1 cellular context compared by ENCODE assay signal in genomic region chr1:232950197-232950918, GRCh38.
A peak's percentile ranks its signal among the peaks of the same experiment; 100 is the strongest.
TF ChIP-seq lines count a peak whose summit lies in the region.

Gene NTPCR, plus strand, starts transcription at chr1:232950611. Its CDS starts 100 bp downstream, at chr1:232950711.

TF ChIP-seq in K562, 482 proteins besides CTCF, POLR2A, EP300 and RAD21 (continued from another document and continues in another):
- no peak for TF ChIP-seq PKNOX1 (IDR thresholded peaks at IDR 0.05)
- TF ChIP-seq ZNF311 (CRISPR knock-in tag; IDR thresholded peaks at IDR 0.05), result no peak
- TF ChIP-seq SAP30 (IDR thresholded peaks at IDR 0.05; ENCODE audit: borderline replicate concordance, insufficient read depth, low read depth, low read length, poor library complexity, severe bottlenecking), result no peak
- no peak for TF ChIP-seq ZNF224 (CRISPR knock-in tag; IDR thresholded peaks at IDR 0.05)
- no peak for TF ChIP-seq IFI16 (CRISPR knock-in tag; IDR thresholded peaks at IDR 0.05)
- TF ChIP-seq SMAD1 (IDR thresholded peaks at IDR 0.05; ENCODE audit: low read depth, low read length, partially characterized antibody), result no peak
- no peak for TF ChIP-seq ZNF408 (CRISPR knock-in tag; IDR thresholded peaks at IDR 0.05; ENCODE audit: low read depth)
- no peak for TF ChIP-seq RCOR1 (IDR thresholded peaks at IDR 0.05; ENCODE audit: borderline replicate concordance in 1 of 2, low read depth in 2 of 2, low read length in 2 of 2)
- TF ChIP-seq RBM15 (IDR thresholded peaks at IDR 0.05; ENCODE audit: insufficient read depth, low read length), result no peak
- peak; percentile 43; the same call in 1 of the 2 replicates for TF ChIP-seq CREM (IDR thresholded peaks at IDR 0.05; ENCODE audit: low read depth)
- TF ChIP-seq AFF1 (IDR thresholded peaks at IDR 0.05; ENCODE audit: low read depth in 1 of 2, partially characterized antibody in 2 of 2), result no peak
- TF ChIP-seq MYBL2 (IDR thresholded peaks at IDR 0.05; ENCODE audit: low read depth), result no peak
- TF ChIP-seq MYBL2 (CRISPR knock-in tag; IDR thresholded peaks at IDR 0.05; ENCODE audit: borderline replicate concordance), result no peak
- no peak for TF ChIP-seq MTF1 (CRISPR knock-in tag; IDR thresholded peaks at IDR 0.05; ENCODE audit: borderline replicate concordance)
- no peak for TF ChIP-seq ADNP (tag; IDR thresholded peaks at IDR 0.05)
- TF ChIP-seq SIX5 (IDR thresholded peaks at IDR 0.05; ENCODE audit: borderline replicate concordance in 1 of 2, insufficient read depth in 1 of 2, low read depth in 1 of 2, low read length in 2 of 2), result no peak
- no peak for TF ChIP-seq ZFP91 (CRISPR knock-in tag; IDR thresholded peaks at IDR 0.05)
- peak; percentile 51; the same call in 1 of the 2 replicates for TF ChIP-seq ZNF23 (CRISPR knock-in tag; IDR thresholded peaks at IDR 0.05)
- no peak for TF ChIP-seq ZFX (CRISPR knock-in tag; IDR thresholded peaks at IDR 0.05)
- no peak for TF ChIP-seq NR4A1 (CRISPR knock-in tag; IDR thresholded peaks at IDR 0.05)
- no peak for TF ChIP-seq NR4A1 (tag; IDR thresholded peaks at IDR 0.05)
- peak; percentile 91 for TF ChIP-seq NR2C2 (CRISPR knock-in tag; IDR thresholded peaks at IDR 0.05)
- TF ChIP-seq NR2C2 (tag; IDR thresholded peaks at IDR 0.05), result peak; percentile 99
- TF ChIP-seq TCF15 (CRISPR knock-in tag; IDR thresholded peaks at IDR 0.05), result no peak
- peak; percentile 82 for TF ChIP-seq EP400 (IDR thresholded peaks at IDR 0.05)
- no peak for TF ChIP-seq ZNF507 (tag; conservative IDR thresholded peaks at IDR 0.05)
- no peak for TF ChIP-seq HCFC1 (IDR thresholded peaks at IDR 0.05; ENCODE audit: low read depth, low read length)
- TF ChIP-seq PHF20 (IDR thresholded peaks at IDR 0.05; ENCODE audit: partially characterized antibody), result peak; percentile 65
- TF ChIP-seq PHTF2 (CRISPR knock-in tag; IDR thresholded peaks at IDR 0.05), result no peak
- no peak for TF ChIP-seq ZNF778 (CRISPR knock-in tag; IDR thresholded peaks at IDR 0.05)
- TF ChIP-seq SMC3 (conservative IDR thresholded peaks at IDR 0.05; ENCODE audit: insufficient read depth, low read depth, low read length), result no peak
- TF ChIP-seq ZNF764 (CRISPR knock-in tag; IDR thresholded peaks at IDR 0.05; ENCODE audit: low read depth), result no peak
- TF ChIP-seq ZEB2 (IDR thresholded peaks at IDR 0.05), result no peak
- no peak for TF ChIP-seq BMI1 (IDR thresholded peaks at IDR 0.05; ENCODE audit: low read length)
- TF ChIP-seq ZNF280B (CRISPR knock-in tag; IDR thresholded peaks at IDR 0.05), result no peak
- no peak for TF ChIP-seq TAF7 (tag; IDR thresholded peaks at IDR 0.05)
- no peak for TF ChIP-seq NR0B1 (IDR thresholded peaks at IDR 0.05; ENCODE audit: partially characterized antibody)
- no peak for TF ChIP-seq ZNF280A (IDR thresholded peaks at IDR 0.05; ENCODE audit: low read depth, partially characterized antibody)
- TF ChIP-seq SNRNP70 (optimal IDR thresholded peaks at IDR 0.05; ENCODE audit: low read depth, low read length), result no peak
- no peak for TF ChIP-seq SFPQ (IDR thresholded peaks at IDR 0.05; ENCODE audit: low read depth, low read length)
